Comparison of ENCODE assay signal across 1 cellular context in genomic region chr5:134460551-134460950, GRCh38.
TF ChIP-seq lines count a peak whose summit lies in the region.

No MANE protein-coding gene starts in this region.

TF ChIP-seq in IMR-90, 13 proteins besides CTCF, POLR2A, EP300 and RAD21:
- TF ChIP-seq SMC3 (IDR thresholded peaks at IDR 0.05; ENCODE audit: low read depth, low read length) (no peak), CEBPB (IDR thresholded peaks at IDR 0.05; ENCODE audit: low read depth, low read length) (peak; percentile 9; the same call in 1 of the 2 replicates), RCOR1 (IDR thresholded peaks at IDR 0.05; ENCODE audit: insufficient replicate concordance, low read length) (no peak), NFE2L2 (IDR thresholded peaks at IDR 0.05; ENCODE audit: low read depth, low read length) (no peak), CHD1 (IDR thresholded peaks at IDR 0.05; ENCODE audit: low read depth, low read length) (no peak), MXI1 (IDR thresholded peaks at IDR 0.05; ENCODE audit: borderline replicate concordance, low read depth, low read length) (no peak)
- TF ChIP-seq, protein P1, sequence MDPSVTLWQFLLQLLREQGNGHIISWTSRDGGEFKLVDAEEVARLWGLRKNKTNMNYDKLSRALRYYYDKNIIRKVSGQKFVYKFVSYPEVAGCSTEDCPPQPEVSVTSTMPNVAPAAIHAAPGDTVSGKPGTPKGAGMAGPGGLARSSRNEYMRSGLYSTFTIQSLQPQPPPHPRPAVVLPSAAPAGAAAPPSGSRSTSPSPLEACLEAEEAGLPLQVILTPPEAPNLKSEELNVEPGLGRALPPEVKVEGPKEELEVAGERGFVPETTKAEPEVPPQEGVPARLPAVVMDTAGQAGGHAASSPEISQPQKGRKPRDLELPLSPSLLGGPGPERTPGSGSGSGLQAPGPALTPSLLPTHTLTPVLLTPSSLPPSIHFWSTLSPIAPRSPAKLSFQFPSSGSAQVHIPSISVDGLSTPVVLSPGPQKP (IDR thresholded peaks at IDR 0.05; ENCODE audit: borderline replicate concordance, low read depth, low read length), result no peak
- TF ChIP-seq, protein P2, sequence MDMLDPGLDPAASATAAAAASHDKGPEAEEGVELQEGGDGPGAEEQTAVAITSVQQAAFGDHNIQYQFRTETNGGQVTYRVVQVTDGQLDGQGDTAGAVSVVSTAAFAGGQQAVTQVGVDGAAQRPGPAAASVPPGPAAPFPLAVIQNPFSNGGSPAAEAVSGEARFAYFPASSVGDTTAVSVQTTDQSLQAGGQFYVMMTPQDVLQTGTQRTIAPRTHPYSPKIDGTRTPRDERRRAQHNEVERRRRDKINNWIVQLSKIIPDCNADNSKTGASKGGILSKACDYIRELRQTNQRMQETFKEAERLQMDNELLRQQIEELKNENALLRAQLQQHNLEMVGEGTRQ (IDR thresholded peaks at IDR 0.05; ENCODE audit: low read depth, low read length), result no peak
